12 cellular contexts compared by ENCODE assay signal in genomic region chr5:170265527-170265926, GRCh38. TPM values are rescaled to one million over a fixed set of nuclear protein-coding genes. Genes with fewer than 3 reads are reported as not detected.
A peak's percentile ranks its signal among the peaks of the same experiment; 100 is the strongest.
DNase-seq lines count a peak whose midpoint lies in the region; ATAC-seq and TF ChIP-seq lines count a peak whose summit lies in the region.
"Had no signal": no experiment of that assay in that cellular context is flagged by ENCODE, and none has a peak within 500 bp of the region (broad histone marks: within the 10 kb centered on the region; RNA-seq: fewer than 3 reads in every experiment).

No MANE protein-coding gene starts in this region.

- H3K9me2 ChIP-seq in MM.1S (replicated peaks; ENCODE audit: insufficient read depth, low read length) = no peaks in the 10 kb centered on the region

- ATAC-seq in activated CD8-positive, alpha-beta T cell treated with anti-CD3 and anti-CD28 coated beads, Interleukin-2, amount 10 ng/mL, durations not matched to agents 7 days and 5 days = no peak
- ATAC-seq in heart right ventricle (peak; percentile 56 to 80 (median 70)), HG02885 (IDR thresholded peaks at IDR 0.05; ENCODE audit: poor library complexity, unreplicated experiment) (no peak)

- WGBS in heart right ventricle, 2 donors = 45 to 53% methylated on average over 5 of the region's 5 CpGs

- no peaks in the 10 kb centered on the region for H3K9me3 Mint-ChIP-seq in activated CD8-positive, alpha-beta T cell treated with anti-CD3 and anti-CD28 coated beads, Interleukin-2, amount 10 ng/mL, durations not matched to agents 7 days and 5 days (ENCODE audit: insufficient read depth)
- H3K9me3 Mint-ChIP-seq: T-helper 1 cell treated with Interleukin-12 subunit alpha and Interleukin-12 subunit beta and Interleukin-4 antibody, amounts not matched to agents 30 μg/mL and 1 μg/mL, for 36 hours had no signal

- H3K27me3 ChIP-seq in heart right ventricle = peaks cover 0 to 16% (median 0%) of the 10 kb centered on the region in 7 donors
- no peaks in the 10 kb centered on the region for H3K27me3 ChIP-seq in MM.1S (replicated peaks; ENCODE audit: insufficient read depth, low read length)

- H3K4me3 ChIP-seq in heart right ventricle = no peak overlapping the region
- H3K4me3 ChIP-seq in MM.1S (ENCODE audit: low read length) = no peak overlapping the region

- H3F3A ChIP-seq in MM.1S (ENCODE audit: insufficient read depth, low read length) = peaks cover 39% of the 10 kb centered on the region

- POLR2A ChIA-PET in activated CD8-positive, alpha-beta T cell treated with anti-CD3 and anti-CD28 coated beads, Interleukin-2, amount 10 ng/mL, durations not matched to agents 7 days and 5 days (lab: Charles Lee) = interaction anchor here (1.6 to 21.2 kb wide), 7 partner anchors 11 to 73 kb away, joined by 5 to 898 read pairs (median 18); partner anchors contain the start of gene LCP2

- no peak overlapping the region for H2AFZ ChIP-seq in MM.1S (ENCODE audit: low read length)

- no peak for TF ChIP-seq CTCF in heart right ventricle (IDR thresholded peaks at IDR 0.05)
- no peak for TF ChIP-seq CTCF in MM.1S (IDR thresholded peaks at IDR 0.05; ENCODE audit: low read length)

- H3K4me3 Mint-ChIP-seq in activated CD8-positive, alpha-beta T cell treated with anti-CD3 and anti-CD28 coated beads, Interleukin-2, amount 10 ng/mL, durations not matched to agents 7 days and 5 days = no peak overlapping the region
- H3K4me3 Mint-ChIP-seq: T-helper 1 cell treated with Interleukin-12 subunit alpha and Interleukin-12 subunit beta and Interleukin-4 antibody, amounts not matched to agents 30 μg/mL and 1 μg/mL, for 36 hours had no signal

- H3K27me3 Mint-ChIP-seq in activated CD8-positive, alpha-beta T cell treated with anti-CD3 and anti-CD28 coated beads, Interleukin-2, amount 10 ng/mL, durations not matched to agents 7 days and 5 days (ENCODE audit: low read depth) = no peaks in the 10 kb centered on the region

- H3K4me2 ChIP-seq in MM.1S (ENCODE audit: low read depth, low read length) = no peak overlapping the region

- H3K27ac Mint-ChIP-seq in activated CD8-positive, alpha-beta T cell treated with anti-CD3 and anti-CD28 coated beads, Interleukin-2, amount 10 ng/mL, durations not matched to agents 7 days and 5 days = peak overlapping the region; percentile 90

- peaks cover 14% of the 10 kb centered on the region; the same call in 1 of the 2 replicates for H3K79me2 ChIP-seq in MM.1S (ENCODE audit: low read length)

- in situ Hi-C loops in G401 (cut with HindIII; ENCODE audit: low sequenced_read_pairs) = no loop called here
- in situ Hi-C loops in KBM-7 (cut with MboI; ENCODE audit: low pct_unique_long_range_greater_than_20kb, low sequenced_read_pairs) = no loop called here

- H3K4me1 ChIP-seq in heart right ventricle (peaks cover 0 to 68% (median 13%) of the 10 kb centered on the region in 9 donors), MM.1S (ENCODE audit: low read length) (peaks cover 65% of the 10 kb centered on the region)

- H3K9me3 ChIP-seq in heart right ventricle = no peaks in the 10 kb centered on the region
- H3K9me3 ChIP-seq in MM.1S (replicated peaks; ENCODE audit: insufficient read depth, low read length) = no peaks in the 10 kb centered on the region

- H3K9ac ChIP-seq in MM.1S (ENCODE audit: low read length) = no peak overlapping the region

- H3K36me3 ChIP-seq in heart right ventricle = peaks cover 0 to 94% (median 3%) of the 10 kb centered on the region in 9 donors
- H3K36me3 ChIP-seq in MM.1S (replicated peaks; ENCODE audit: insufficient read depth, low read length) = peaks cover 11% of the 10 kb centered on the region

- H3K4me1 Mint-ChIP-seq in activated CD8-positive, alpha-beta T cell treated with anti-CD3 and anti-CD28 coated beads, Interleukin-2, amount 10 ng/mL, durations not matched to agents 7 days and 5 days (ENCODE audit: low read depth) = peaks cover 97% of the 10 kb centered on the region

- CTCF ChIA-PET in activated CD8-positive, alpha-beta T cell treated with anti-CD3 and anti-CD28 coated beads, Interleukin-2, amount 10 ng/mL, durations not matched to agents 7 days and 5 days (lab: Charles Lee) = interaction anchor here (1.1 to 12.7 kb wide), 9 partner anchors 8 to 74 kb away, joined by 3 to 208 read pairs (median 55); partner anchors contain the start of gene LCP2

- H4K20me1 ChIP-seq in MM.1S (ENCODE audit: insufficient read depth, low read length) = no peaks in the 10 kb centered on the region

- peak; percentile 31 for DNase-seq in G401 (ENCODE audit: low spot score)
- DNase-seq in activated CD8-positive, alpha-beta T cell treated with anti-CD3 and anti-CD28 coated beads, Interleukin-2, amount 10 ng/mL, durations not matched to agents 7 days and 5 days = peak; percentile 23
- peak; percentile 18 to 56 for DNase-seq in heart right ventricle
- DNase-seq in pons (ENCODE audit: low spot score) = peak; percentile 97
- no peak for DNase-seq in KBM-7
- DNase-seq in MM.1S = no peak
- no peak for DNase-seq in NCI-H2081 (lab: John Stamatoyannopoulos, UW)
- DNase-seq: glutamatergic neuron had no signal

- intact Hi-C loops in heart right ventricle (cut with DNase I) = loop anchor here in 6 of 10 donors (5.0 to 10.0 kb wide), 5 partner anchors 38 to 157 kb away; no protein-coding TSS in a partner anchor

- H3K36me3 Mint-ChIP-seq in activated CD8-positive, alpha-beta T cell treated with anti-CD3 and anti-CD28 coated beads, Interleukin-2, amount 10 ng/mL, durations not matched to agents 7 days and 5 days (ENCODE audit: low read depth) = peaks cover 97% of the 10 kb centered on the region

- H3K27ac ChIP-seq in heart right ventricle (peak overlapping the region in 4 of 10 donors; percentile 9 to 88 (median 18)), MM.1S (ENCODE audit: low read length) (no peak overlapping the region)

RNA-seq across cellular contexts. Expression of gene LCP2, which starts 32.0 kb away (rescaled TPM):
- not detected in 2 replicates for total RNA-seq in G401 (2014; rRNA removed; shearing (Covaris generic))
- 100 to 1,000 TPM; 386 TPM for total RNA-seq in activated CD8-positive, alpha-beta T cell treated with anti-CD3 and anti-CD28 coated beads, Interleukin-2, amount 10 ng/mL, durations not matched to agents 7 days and 5 days
- 10 to 100 TPM in 2 of 10 donors, 1 to 10 TPM in 8; 3.2 to 35.1 (median 4.6) TPM for total RNA-seq in heart right ventricle
- polyA plus RNA-seq in heart right ventricle = 1 to 10 TPM; 2.7 to 5.2 TPM
- total RNA-seq: NCI-H460, osteoblast had no signal

RNA-seq across cellular contexts. Expression of gene C5orf58, which starts 32.7 kb away (rescaled TPM):
- total RNA-seq in G401 (2014; rRNA removed; shearing (Covaris generic)) = not detected in 2 replicates
- total RNA-seq in activated CD8-positive, alpha-beta T cell treated with anti-CD3 and anti-CD28 coated beads, Interleukin-2, amount 10 ng/mL, durations not matched to agents 7 days and 5 days = not detected
- total RNA-seq in heart right ventricle = 1 to 10 TPM in 1 of 10 donors, under 1 TPM in 1, not detected in 8; 0.56 to 1.1 TPM
- not detected for polyA plus RNA-seq in heart right ventricle
- total RNA-seq: NCI-H460, osteoblast had no signal

Comparison
In these comparisons a context has a peak if more than half of its experiments do, and no peak if none do; other contexts are left out.
1. DNase-seq: peak in G401 (single experiment), activated CD8-positive, alpha-beta T cell treated with anti-CD3 and anti-CD28 coated beads, Interleukin-2, amount 10 ng/mL, durations not matched to agents 7 days and 5 days (single experiment), heart right ventricle (2 of 2) and pons (single experiment); none in KBM-7 (single experiment), MM.1S (single experiment) and NCI-H2081 (0 of 2).
2. ATAC-seq: peak in heart right ventricle (8 of 8); none in activated CD8-positive, alpha-beta T cell treated with anti-CD3 and anti-CD28 coated beads, Interleukin-2, amount 10 ng/mL, durations not matched to agents 7 days and 5 days (single experiment) and HG02885 (single experiment).
3. RNA of gene LCP2, which starts 32.0 kb away (total RNA-seq): 386 TPM in activated CD8-positive, alpha-beta T cell treated with anti-CD3 and anti-CD28 coated beads, Interleukin-2, amount 10 ng/mL, durations not matched to agents 7 days and 5 days; 3.2 to 35.1 TPM in heart right ventricle and not detected in G401; every median in the first group is over 10 times any median in the second.